Comparison of ENCODE assay signal across 8 cellular contexts in genomic region chr9:89604463-89605180, GRCh38. TPM values are rescaled to one million over a fixed set of nuclear protein-coding genes. Genes with fewer than 3 reads are reported as not detected.
DNase-seq lines count a peak whose midpoint lies in the region; ATAC-seq and TF ChIP-seq lines count a peak whose summit lies in the region.

TSS of gene GADD45G (plus strand) at chr9:89605012. CDS start at chr9:89605122, 110 bp downstream.

- H3K9me3 ChIP-seq in skeletal muscle satellite cell (replicated peaks; ENCODE audit: low read length) = no peaks in the 10 kb centered on the region

- H3K9ac ChIP-seq in skeletal muscle satellite cell (ENCODE audit: low read depth, low read length) = peak within 1 kb of the TSS; percentile 70

- H3K27ac ChIP-seq in VCaP = peak within 1 kb of the TSS; percentile 94

- peak within 1 kb of the TSS; percentile 97 for H3K4me2 ChIP-seq in skeletal muscle satellite cell (ENCODE audit: low read length)

- H3K4me3 ChIP-seq in skeletal muscle satellite cell (ENCODE audit: low read length) = peak within 1 kb of the TSS; percentile 77

- peak; percentile 95 for DNase-seq in DMS153 (lab: John Stamatoyannopoulos, UW)
- peak; percentile 65 for DNase-seq in NCI-H187 treated with DMSO at 0.1 percent for 48 hours (lab: John Stamatoyannopoulos, UW)
- peak; percentile 83 to 91 for DNase-seq in T47D (ENCODE audit: low read depth in 1 of 2, low spot score in 1 of 2)
- peak; percentile 95 for DNase-seq in iPS-NIHi11 (ENCODE audit: low spot score)

- in situ Hi-C loops in T47D (cut with HindIII; ENCODE audit: low pct_unique_long_range_greater_than_20kb, low sequenced_read_pairs) = no loop called here

- peak; percentile 61 for ATAC-seq in HG02571 (IDR thresholded peaks at IDR 0.05; ENCODE audit: unreplicated experiment)
- no peak for ATAC-seq in HG03469 (IDR thresholded peaks at IDR 0.05; ENCODE audit: unreplicated experiment)

- H3K36me3 ChIP-seq in skeletal muscle satellite cell (ENCODE audit: insufficient read depth, low read length) = no peaks in the 10 kb centered on the region

- no peak for TF ChIP-seq CTCF in VCaP (conservative IDR thresholded peaks at IDR 0.05)

- peaks cover 43% of the 10 kb centered on the region for H3K4me1 ChIP-seq in skeletal muscle satellite cell (ENCODE audit: control insufficient read depth, insufficient read depth, low read length)

- H3K27me3 ChIP-seq in skeletal muscle satellite cell (ENCODE audit: control insufficient read depth, insufficient read depth, low read length) = peaks cover 24% of the 10 kb centered on the region

RNA-seq across cellular contexts. Expression of gene GADD45G, which starts in this region (rescaled TPM):
- 0.76 and 1.5 TPM in 2 replicates for total RNA-seq in skeletal muscle satellite cell (2012; rRNA removed)
